Comparison of ENCODE assay signal across 20 cellular contexts in the genomic region with DNA sequence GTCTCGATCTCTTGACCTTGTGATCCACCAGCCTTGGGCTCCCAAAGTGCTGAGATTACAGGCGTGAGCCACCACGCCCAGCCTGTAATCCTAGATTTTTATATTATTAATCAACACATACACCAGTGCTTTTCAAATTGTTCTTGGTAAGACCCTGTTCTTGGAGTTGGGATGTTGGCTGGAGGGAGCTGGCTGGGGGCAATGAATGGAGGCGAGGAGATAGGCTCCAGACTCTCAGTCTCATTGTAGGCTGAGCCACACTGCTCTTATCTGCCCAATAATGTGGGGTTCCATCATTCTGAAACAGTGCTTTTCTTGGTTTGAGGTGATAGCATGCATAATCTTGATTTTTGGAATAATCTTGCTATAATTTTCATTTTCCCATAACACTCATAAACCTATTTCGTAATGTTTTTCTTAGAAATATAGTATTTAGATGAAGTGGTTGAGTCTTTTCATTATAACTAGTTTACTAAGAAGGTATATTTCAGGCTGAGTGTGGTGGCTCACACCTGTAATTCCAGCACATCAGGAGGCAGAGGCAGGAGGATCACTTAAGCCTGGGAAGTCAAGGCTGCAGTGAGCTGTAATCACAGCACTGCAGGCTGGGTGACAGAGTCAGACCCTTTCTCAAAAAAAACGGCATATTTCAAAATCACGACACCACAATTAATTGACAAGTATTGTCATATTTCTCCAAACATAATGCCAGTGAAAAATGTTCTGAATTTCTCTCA.
DNase-seq lines count a peak whose midpoint lies in the region; ATAC-seq and TF ChIP-seq lines count a peak whose summit lies in the region.
"Had no signal": no experiment of that assay in that cellular context is flagged by ENCODE, and none has a peak within 500 bp of the region (broad histone marks: within the 10 kb centered on the region; RNA-seq: fewer than 3 reads in every experiment).

No MANE protein-coding gene starts in this region.

- H2BK120ac ChIP-seq in mesenchymal stem cell (ENCODE audit: low read depth, low read length) = no peak overlapping the region

- H3K23ac ChIP-seq in mesenchymal stem cell (ENCODE audit: low read length in 2 of 2) = no peak overlapping the region

- H3K18ac ChIP-seq in mesenchymal stem cell (ENCODE audit: low read depth in 1 of 2, low read length in 2 of 2) = no peak overlapping the region

- H3K4ac ChIP-seq in mesenchymal stem cell (ENCODE audit: low read depth in 1 of 2, low read length in 2 of 2) = no peak overlapping the region

- H3K27ac Mint-ChIP-seq in activated CD8-positive, alpha-beta memory T cell treated with anti-CD3 and anti-CD28 coated beads, Interleukin-2, amount 10 ng/mL, durations not matched to agents 7 days and 5 days = peak overlapping the region; percentile 88
- peak overlapping the region; percentile 42 to 99 (median 90) for H3K27ac Mint-ChIP-seq in CD4-positive, CD25-positive, alpha-beta regulatory T cell
- H3K27ac Mint-ChIP-seq in T-helper 17 cell = peak overlapping the region; percentile 96
- H3K27ac Mint-ChIP-seq: brain had no signal

- no peak for TF ChIP-seq CTCF in foreskin keratinocyte (conservative IDR thresholded peaks at IDR 0.05)

- no peak overlapping the region for H2AFZ ChIP-seq in mesenchymal stem cell (ENCODE audit: low read depth, low read length)

- no peaks in the 10 kb centered on the region for H3K36me3 ChIP-seq in CD4-positive, CD25-positive, alpha-beta regulatory T cell (ENCODE audit: control insufficient read depth, insufficient read depth, low read length)
- H3K36me3 ChIP-seq in mesenchymal stem cell (ENCODE audit: control insufficient read depth in 1 of 2, insufficient read depth in 2 of 2, low read depth in 1 of 2, low read length in 2 of 2) = no peaks in the 10 kb centered on the region
- H3K36me3 ChIP-seq: BLaER1, gastrocnemius medialis, tibial artery had no signal

- H3K4me1 ChIP-seq in CD4-positive, CD25-positive, alpha-beta regulatory T cell (ENCODE audit: control insufficient read depth, insufficient read depth, low read length, poor library complexity, severe bottlenecking) = peaks cover 38% of the 10 kb centered on the region
- H3K4me1 ChIP-seq in foreskin keratinocyte (peaks cover 10% of the 10 kb centered on the region), mesenchymal stem cell (ENCODE audit: control insufficient read depth, insufficient read depth, low read depth, low read length) (no peaks in the 10 kb centered on the region)
- H3K4me1 ChIP-seq: gastrocnemius medialis, tibial artery had no signal

- DNase-seq in activated CD8-positive, alpha-beta memory T cell treated with anti-CD3 and anti-CD28 coated beads, Interleukin-2, amount 10 ng/mL, durations not matched to agents 7 days and 5 days = no peak
- no peak for DNase-seq in activated CD8-positive, alpha-beta memory T cell treated with anti-CD3 and anti-CD28 coated beads for 24 hours
- DNase-seq in CD4-positive, CD25-positive, alpha-beta regulatory T cell = no peak
- no peak for DNase-seq in T-helper 17 cell
- DNase-seq in foreskin keratinocyte = no peak
- DNase-seq in DMS53 treated with DMSO at 0.1 percent for 48 hours (lab: John Stamatoyannopoulos, UW; ENCODE audit: unreplicated experiment) = no peak
- DNase-seq in mesenchymal stem cell = no peak
- DNase-seq: cerebellar nuclear complex, gastrocnemius medialis, mammary epithelial cell, MV-4-11, NCI-H1436 treated with DMSO at 0.1 percent for 48 hours, NCI-H446 treated with DMSO at 0.1 percent for 48 hours, NCI-H82, tibial artery had no signal

- peaks cover 4% of the 10 kb centered on the region for H3K9me3 Mint-ChIP-seq in activated CD8-positive, alpha-beta memory T cell treated with anti-CD3 and anti-CD28 coated beads, Interleukin-2, amount 10 ng/mL, durations not matched to agents 7 days and 5 days (ENCODE audit: low read depth)
- no peaks in the 10 kb centered on the region for H3K9me3 Mint-ChIP-seq in CD4-positive, CD25-positive, alpha-beta regulatory T cell
- H3K9me3 Mint-ChIP-seq: brain had no signal

- H3K9me3 ChIP-seq in CD4-positive, CD25-positive, alpha-beta regulatory T cell (ENCODE audit: control insufficient read depth in 2 of 2, low read length in 2 of 2) = no peaks in the 10 kb centered on the region
- H3K9me3 ChIP-seq in T-helper 17 cell (ENCODE audit: control insufficient read depth, low read length, poor library complexity, severe bottlenecking) (no peaks in the 10 kb centered on the region), mesenchymal stem cell (ENCODE audit: control insufficient read depth, low read length) (no peaks in the 10 kb centered on the region)
- H3K9me3 ChIP-seq: BLaER1, gastrocnemius medialis, tibial artery had no signal

- 100% methylated on average over 3 of the region's 7 CpGs for WGBS in mesenchymal stem cell

- no peak overlapping the region for H2AK5ac ChIP-seq in mesenchymal stem cell (ENCODE audit: low read length, severe bottlenecking)

- H3K36me3 Mint-ChIP-seq in activated CD8-positive, alpha-beta memory T cell treated with anti-CD3 and anti-CD28 coated beads, Interleukin-2, amount 10 ng/mL, durations not matched to agents 7 days and 5 days = peaks cover 26% of the 10 kb centered on the region
- H3K36me3 Mint-ChIP-seq in CD4-positive, CD25-positive, alpha-beta regulatory T cell = no peaks in the 10 kb centered on the region
- H3K36me3 Mint-ChIP-seq in T-helper 17 cell (ENCODE audit: low read depth) = no peaks in the 10 kb centered on the region
- H3K36me3 Mint-ChIP-seq: brain had no signal

- H3K4me3 Mint-ChIP-seq in activated CD8-positive, alpha-beta memory T cell treated with anti-CD3 and anti-CD28 coated beads, Interleukin-2, amount 10 ng/mL, durations not matched to agents 7 days and 5 days = no peak overlapping the region
- peak overlapping the region in 1 of 4 donors; percentile 8 for H3K4me3 Mint-ChIP-seq in CD4-positive, CD25-positive, alpha-beta regulatory T cell
- H3K4me3 Mint-ChIP-seq in T-helper 17 cell = no peak overlapping the region
- H3K4me3 Mint-ChIP-seq: brain had no signal

- no peak overlapping the region for H3K4me2 ChIP-seq in mesenchymal stem cell (ENCODE audit: low read length, poor library complexity, severe bottlenecking)
- H3K4me2 ChIP-seq: BLaER1 had no signal

- no peak overlapping the region for H4K8ac ChIP-seq in mesenchymal stem cell (ENCODE audit: low read length)

- H3K4me1 Mint-ChIP-seq in activated CD8-positive, alpha-beta memory T cell treated with anti-CD3 and anti-CD28 coated beads, Interleukin-2, amount 10 ng/mL, durations not matched to agents 7 days and 5 days = peaks cover 63% of the 10 kb centered on the region
- H3K4me1 Mint-ChIP-seq in CD4-positive, CD25-positive, alpha-beta regulatory T cell = peaks cover 17 to 52% (median 36%) of the 10 kb centered on the region in 4 donors
- peaks cover 32% of the 10 kb centered on the region for H3K4me1 Mint-ChIP-seq in T-helper 17 cell

- H3K9ac ChIP-seq in mesenchymal stem cell (ENCODE audit: low read length) = no peak overlapping the region
- H3K9ac ChIP-seq: BLaER1 had no signal

- H3K27me3 Mint-ChIP-seq in activated CD8-positive, alpha-beta memory T cell treated with anti-CD3 and anti-CD28 coated beads, Interleukin-2, amount 10 ng/mL, durations not matched to agents 7 days and 5 days = no peaks in the 10 kb centered on the region
- H3K27me3 Mint-ChIP-seq in CD4-positive, CD25-positive, alpha-beta regulatory T cell = no peaks in the 10 kb centered on the region
- H3K27me3 Mint-ChIP-seq in T-helper 17 cell = no peaks in the 10 kb centered on the region

- H2BK5ac ChIP-seq in mesenchymal stem cell (ENCODE audit: low read depth, low read length, poor library complexity, severe bottlenecking) = no peak overlapping the region

- peak overlapping the region; percentile 69 for H3K4me3 ChIP-seq in CD4-positive, CD25-positive, alpha-beta regulatory T cell (ENCODE audit: low read depth, low read length)
- no peak overlapping the region for H3K4me3 ChIP-seq in mesenchymal stem cell (ENCODE audit: insufficient read depth in 1 of 2, low read depth in 1 of 2, low read length in 2 of 2)
- H3K4me3 ChIP-seq: BLaER1, gastrocnemius medialis, tibial artery had no signal

- H2BK12ac ChIP-seq in mesenchymal stem cell (ENCODE audit: low read length in 2 of 2) = no peak overlapping the region

- H3K79me1 ChIP-seq in mesenchymal stem cell (replicated peaks; ENCODE audit: low read length, poor library complexity, severe bottlenecking) = no peaks in the 10 kb centered on the region

- peak overlapping the region; percentile 65 for H3K27ac ChIP-seq in CD4-positive, CD25-positive, alpha-beta regulatory T cell (ENCODE audit: insufficient read depth, low read length, poor library complexity, severe bottlenecking)
- peak overlapping the region; percentile 76 for H3K27ac ChIP-seq in foreskin keratinocyte
- H3K27ac ChIP-seq in mesenchymal stem cell (ENCODE audit: low read length, poor library complexity, severe bottlenecking) = no peak overlapping the region
- H3K27ac ChIP-seq: BLaER1, gastrocnemius medialis, RWPE1, tibial artery had no signal

- no peaks in the 10 kb centered on the region for H3K27me3 ChIP-seq in CD4-positive, CD25-positive, alpha-beta regulatory T cell (ENCODE audit: control insufficient read depth, insufficient read depth, low read length)
- H3K27me3 ChIP-seq in foreskin keratinocyte (peaks cover 3% of the 10 kb centered on the region), mesenchymal stem cell (ENCODE audit: control insufficient read depth in 1 of 2, insufficient read depth in 1 of 2, low read length in 2 of 2) (no peaks in the 10 kb centered on the region)
- H3K27me3 ChIP-seq: BLaER1, tibial artery had no signal

- H4K91ac ChIP-seq in mesenchymal stem cell (ENCODE audit: low read length) = no peak overlapping the region

- no peak for ATAC-seq in activated CD8-positive, alpha-beta memory T cell treated with anti-CD3 and anti-CD28 coated beads, Interleukin-2, amount 10 ng/mL, durations not matched to agents 7 days and 5 days
- no peak for ATAC-seq in CD4-positive, CD25-positive, alpha-beta regulatory T cell (ENCODE audit: low read depth in 2 of 2)
- ATAC-seq in T-helper 17 cell = no peak
- ATAC-seq in foreskin keratinocyte = no peak
- ATAC-seq: gastrocnemius medialis, HepG2, sciatic nerve had no signal

- H2BK15ac ChIP-seq in mesenchymal stem cell (ENCODE audit: low read depth, poor library complexity, severe bottlenecking) = no peak overlapping the region

- CTCF ChIA-PET in activated CD8-positive, alpha-beta memory T cell treated with anti-CD3 and anti-CD28 coated beads, Interleukin-2, amount 10 ng/mL, durations not matched to agents 7 days and 5 days (lab: Charles Lee) = interaction anchor here (2.0 kb wide), 1 partner anchor 24 kb away, joined by 14 read pairs; no protein-coding TSS in a partner anchor

- no peak overlapping the region for H3K14ac ChIP-seq in mesenchymal stem cell (ENCODE audit: low read length in 2 of 2)
